Comparison of ENCODE assay signal across 27 cellular contexts in genomic region chr13:26895081-26895807, GRCh38.
A peak's percentile ranks its signal among the peaks of the same experiment; 100 is the strongest.
DNase-seq lines count a peak whose midpoint lies in the region; ATAC-seq, FAIRE-seq and TF ChIP-seq lines count a peak whose summit lies in the region.
"Had no signal": no experiment of that assay in that cellular context is flagged by ENCODE, and none has a peak within 500 bp of the region (broad histone marks: within the 10 kb centered on the region; RNA-seq: fewer than 3 reads in every experiment).

No MANE protein-coding gene starts in this region.

- ATAC-seq in stimulated activated naive CD8-positive, alpha-beta T cell treated with anti-CD3 and anti-CD28 coated beads, Interleukin-15, amount 100 ng/mL, for 72 hours: peak; percentile 37
- no peak for ATAC-seq in stimulated activated naive CD8-positive, alpha-beta T cell treated with anti-CD3 and anti-CD28 coated beads, Interleukin-15, Interleukin-2, amounts not matched to agents 100 U/mL and 50 U/mL, for 24 hours
- ATAC-seq in Panc1 (peak; percentile 34; the same call in 1 of the 2 replicates), HG03571 (IDR thresholded peaks at IDR 0.05; ENCODE audit: unreplicated experiment) (no peak)
- ATAC-seq: activated CD4-positive, CD25-positive, alpha-beta regulatory T cell treated with anti-CD3 and anti-CD28 coated beads, Interleukin-2, amount 50 U/mL, for 24 hours; gastroesophageal sphincter; pancreas; right cardiac atrium had no signal

- DNase-seq in stimulated activated naive CD8-positive, alpha-beta T cell treated with anti-CD3 and anti-CD28 coated beads, Interleukin-15, amount 100 ng/mL, for 72 hours: no peak
- DNase-seq in stimulated activated naive CD8-positive, alpha-beta T cell treated with anti-CD3 and anti-CD28 coated beads, Interleukin-15, Interleukin-2, amounts not matched to agents 100 U/mL and 50 U/mL, for 24 hours: no peak
- DNase-seq in Panc1 (ENCODE audit: low read depth, low spot score): no peak
- DNase-seq in kidney: peak; percentile 27
- no peak for DNase-seq in left ventricle myocardium inferior
- DNase-seq in activated CD4-positive, alpha-beta T cell treated with anti-CD3 and anti-CD28 coated beads, Interleukin-2, amount 10 ng/mL, durations not matched to agents 24 days and 14 days: no peak
- DNase-seq in type B pancreatic cell (ENCODE audit: extremely low spot score, unreplicated experiment): no peak
- DNase-seq: activated naive CD8-positive, alpha-beta T cell treated with anti-CD3 and anti-CD28 coated beads, Interleukin-2, amount 10 ng/mL, durations not matched to agents 7 days and 5 days; DND-41; effector memory CD4-positive, alpha-beta T cell; esophagus squamous epithelium; GM23248; hypothalamus; IMR-90; MM.1S; naive B cell; NCI-H187; NCI-H748 treated with DMSO at 0.1 percent for 48 hours; pancreas; stimulated activated CD4-positive, alpha-beta T cell treated with anti-CD3 and anti-CD28 coated beads, Interleukin-12 subunit alpha, Interleukin-12 subunit beta, amount 100 ng/mL, for 4 hours; stimulated activated CD4-positive, alpha-beta T cell treated with anti-CD3 and anti-CD28 coated beads, Interleukin-4, amount 100 ng/mL, for 4 hours; trophoblast cell had no signal

- H3K4me1 Mint-ChIP-seq in stimulated activated naive CD8-positive, alpha-beta T cell treated with anti-CD3 and anti-CD28 coated beads, Interleukin-15, amount 100 ng/mL, for 72 hours: peaks cover 15% of the 10 kb centered on the region
- no peaks in the 10 kb centered on the region for H3K4me1 Mint-ChIP-seq in activated CD4-positive, alpha-beta T cell treated with anti-CD3 and anti-CD28 coated beads, Interleukin-2, amount 10 ng/mL, durations not matched to agents 24 days and 14 days
- peaks cover 4% of the 10 kb centered on the region for H3K4me1 Mint-ChIP-seq in type B pancreatic cell (ENCODE audit: unreplicated experiment)
- H3K4me1 Mint-ChIP-seq: naive B cell had no signal

- TF ChIP-seq CTCF in Panc1 (IDR thresholded peaks at IDR 0.05): no peak
- TF ChIP-seq CTCF in kidney (IDR thresholded peaks at IDR 0.05; ENCODE audit: borderline replicate concordance, extremely low read depth, insufficient read depth): no peak
- no peak for TF ChIP-seq CTCF in left ventricle myocardium inferior (IDR thresholded peaks at IDR 0.05; ENCODE audit: borderline replicate concordance)
- no peak for TF ChIP-seq CTCF in type B pancreatic cell (conservative IDR thresholded peaks at IDR 0.05)

- H3K9me3 Mint-ChIP-seq in stimulated activated naive CD8-positive, alpha-beta T cell treated with anti-CD3 and anti-CD28 coated beads, Interleukin-15, amount 100 ng/mL, for 72 hours: no peaks in the 10 kb centered on the region
- no peaks in the 10 kb centered on the region for H3K9me3 Mint-ChIP-seq in activated CD4-positive, alpha-beta T cell treated with anti-CD3 and anti-CD28 coated beads, Interleukin-2, amount 10 ng/mL, durations not matched to agents 24 days and 14 days
- no peaks in the 10 kb centered on the region for H3K9me3 Mint-ChIP-seq in type B pancreatic cell
- H3K9me3 Mint-ChIP-seq: activated naive CD8-positive, alpha-beta T cell treated with anti-CD3 and anti-CD28 coated beads, Interleukin-2, amount 10 ng/mL, durations not matched to agents 7 days and 5 days had no signal

- no peaks in the 10 kb centered on the region for H3K36me3 ChIP-seq in Panc1 (ENCODE audit: control insufficient read depth, insufficient read depth, low read length)
- H3K36me3 ChIP-seq in kidney (ENCODE audit: control insufficient read depth in 1 of 2, insufficient read depth in 2 of 2, low read length in 2 of 2): no peaks in the 10 kb centered on the region
- no peaks in the 10 kb centered on the region for H3K36me3 ChIP-seq in left ventricle myocardium inferior
- H3K36me3 ChIP-seq: BLaER1, esophagus squamous epithelium, gastroesophageal sphincter, pancreas had no signal

- BruUV-seq in Panc1 (replicated peaks; lab: Mats Ljungman, UMichigan): no TSS peak

- CTCF ChIA-PET in Panc1 (lab: Charles Lee): no interaction called here

- H3K9me3 ChIP-seq in Panc1 (ENCODE audit: control insufficient read depth, insufficient read depth, low read depth, low read length) (no peaks in the 10 kb centered on the region), kidney (ENCODE audit: control insufficient read depth in 1 of 2, low read length in 2 of 2) (no peaks in the 10 kb centered on the region), left ventricle myocardium inferior (replicated peaks) (peaks cover 4% of the 10 kb centered on the region)
- H3K9me3 ChIP-seq: BLaER1, esophagus squamous epithelium, pancreas had no signal

- H3K27ac ChIP-seq in Panc1 (ENCODE audit: low read length): no peak overlapping the region
- no peak overlapping the region for H3K27ac ChIP-seq in kidney (ENCODE audit: low read depth in 2 of 2, low read length in 2 of 2)
- no peak overlapping the region for H3K27ac ChIP-seq in left ventricle myocardium inferior (replicated peaks)
- H3K27ac ChIP-seq: BLaER1, esophagus squamous epithelium, gastroesophageal sphincter, GM23248, pancreas had no signal

- no peaks in the 10 kb centered on the region for H3K4me1 ChIP-seq in Panc1 (ENCODE audit: control insufficient read depth, insufficient read depth, low read length)
- H3K4me1 ChIP-seq in kidney (ENCODE audit: control insufficient read depth in 1 of 2, insufficient read depth in 1 of 2, low read depth in 1 of 2, low read length in 2 of 2): no peaks in the 10 kb centered on the region
- H3K4me1 ChIP-seq in left ventricle myocardium inferior: no peaks in the 10 kb centered on the region
- H3K4me1 ChIP-seq: BLaER1, esophagus squamous epithelium, gastroesophageal sphincter, pancreas had no signal

- FAIRE-seq in kidney (lab: Jason Lieb, UNC): no peak
- FAIRE-seq: pancreas had no signal

- H3K27ac Mint-ChIP-seq in stimulated activated naive CD8-positive, alpha-beta T cell treated with anti-CD3 and anti-CD28 coated beads, Interleukin-15, amount 100 ng/mL, for 72 hours: peak overlapping the region in 1 of 2 donors; percentile 8
- no peak overlapping the region for H3K27ac Mint-ChIP-seq in activated CD4-positive, alpha-beta T cell treated with anti-CD3 and anti-CD28 coated beads, Interleukin-2, amount 10 ng/mL, durations not matched to agents 24 days and 14 days
- no peak overlapping the region for H3K27ac Mint-ChIP-seq in type B pancreatic cell
- H3K27ac Mint-ChIP-seq: activated naive CD8-positive, alpha-beta T cell treated with anti-CD3 and anti-CD28 coated beads, Interleukin-2, amount 10 ng/mL, durations not matched to agents 7 days and 5 days; naive B cell had no signal

- peaks cover 24% of the 10 kb centered on the region for H3K27me3 Mint-ChIP-seq in stimulated activated naive CD8-positive, alpha-beta T cell treated with anti-CD3 and anti-CD28 coated beads, Interleukin-15, amount 100 ng/mL, for 72 hours
- peaks cover 7% of the 10 kb centered on the region for H3K27me3 Mint-ChIP-seq in activated CD4-positive, alpha-beta T cell treated with anti-CD3 and anti-CD28 coated beads, Interleukin-2, amount 10 ng/mL, durations not matched to agents 24 days and 14 days
- H3K27me3 Mint-ChIP-seq in type B pancreatic cell: peaks cover 35% of the 10 kb centered on the region

- H3K4me3 ChIP-seq in Panc1 (ENCODE audit: low read depth in 2 of 2, low read length in 2 of 2) (no peak overlapping the region), kidney (ENCODE audit: low read length in 2 of 2) (no peak overlapping the region), left ventricle myocardium inferior (no peak overlapping the region)
- H3K4me3 ChIP-seq: BLaER1, esophagus squamous epithelium, gastroesophageal sphincter, GM23248, pancreas had no signal

- H3K9ac ChIP-seq in kidney (ENCODE audit: low read length in 2 of 2): no peak overlapping the region
- H3K9ac ChIP-seq: BLaER1, GM23248 had no signal

- H3K36me3 Mint-ChIP-seq in activated CD4-positive, alpha-beta T cell treated with anti-CD3 and anti-CD28 coated beads, Interleukin-2, amount 10 ng/mL, durations not matched to agents 24 days and 14 days (ENCODE audit: low read depth): no peaks in the 10 kb centered on the region
- no peaks in the 10 kb centered on the region for H3K36me3 Mint-ChIP-seq in type B pancreatic cell
- H3K36me3 Mint-ChIP-seq: activated naive CD8-positive, alpha-beta T cell treated with anti-CD3 and anti-CD28 coated beads, Interleukin-2, amount 10 ng/mL, durations not matched to agents 7 days and 5 days; naive B cell had no signal

- intact Hi-C loops in Panc1 (cut with micrococcal nuclease; ENCODE audit: unreplicated experiment) (no loop called here), kidney (cut with DNase I) (no loop called here), left ventricle myocardium inferior (cut with micrococcal nuclease) (no loop called here)
- intact Hi-C loops in activated CD4-positive, alpha-beta T cell treated with anti-CD3 and anti-CD28 coated beads, Interleukin-2, amount 10 ng/mL, durations not matched to agents 24 days and 14 days (cut with micrococcal nuclease): no loop called here

- POLR2A ChIA-PET in Panc1 (lab: Charles Lee): no interaction called here

- no peak overlapping the region for H3K4me3 Mint-ChIP-seq in stimulated activated naive CD8-positive, alpha-beta T cell treated with anti-CD3 and anti-CD28 coated beads, Interleukin-15, amount 100 ng/mL, for 72 hours
- H3K4me3 Mint-ChIP-seq in activated CD4-positive, alpha-beta T cell treated with anti-CD3 and anti-CD28 coated beads, Interleukin-2, amount 10 ng/mL, durations not matched to agents 24 days and 14 days: no peak overlapping the region
- no peak overlapping the region for H3K4me3 Mint-ChIP-seq in type B pancreatic cell
- H3K4me3 Mint-ChIP-seq: activated naive CD8-positive, alpha-beta T cell treated with anti-CD3 and anti-CD28 coated beads, Interleukin-2, amount 10 ng/mL, durations not matched to agents 7 days and 5 days; naive B cell had no signal

- H3K27me3 ChIP-seq in Panc1 (ENCODE audit: control insufficient read depth, insufficient read depth, low read length): no peaks in the 10 kb centered on the region
- H3K27me3 ChIP-seq in left ventricle myocardium inferior (ENCODE audit: low read depth): peaks cover 72% of the 10 kb centered on the region
- H3K27me3 ChIP-seq: BLaER1, pancreas had no signal

- in situ Hi-C loops in Panc1 (cut with HindIII; ENCODE audit: low pct_unique_long_range_greater_than_20kb, low sequenced_read_pairs): no loop called here

Comparison
In these comparisons a context has a peak if more than half of its experiments do, and no peak if none do; other contexts are left out.
1. ATAC-seq: peak in stimulated activated naive CD8-positive, alpha-beta T cell treated with anti-CD3 and anti-CD28 coated beads, Interleukin-15, amount 100 ng/mL, for 72 hours (single experiment) and Panc1 (single experiment); none in stimulated activated naive CD8-positive, alpha-beta T cell treated with anti-CD3 and anti-CD28 coated beads, Interleukin-15, Interleukin-2, amounts not matched to agents 100 U/mL and 50 U/mL, for 24 hours (single experiment) and HG03571 (single experiment).